7 cellular contexts compared by ENCODE assay signal in the genomic region with DNA sequence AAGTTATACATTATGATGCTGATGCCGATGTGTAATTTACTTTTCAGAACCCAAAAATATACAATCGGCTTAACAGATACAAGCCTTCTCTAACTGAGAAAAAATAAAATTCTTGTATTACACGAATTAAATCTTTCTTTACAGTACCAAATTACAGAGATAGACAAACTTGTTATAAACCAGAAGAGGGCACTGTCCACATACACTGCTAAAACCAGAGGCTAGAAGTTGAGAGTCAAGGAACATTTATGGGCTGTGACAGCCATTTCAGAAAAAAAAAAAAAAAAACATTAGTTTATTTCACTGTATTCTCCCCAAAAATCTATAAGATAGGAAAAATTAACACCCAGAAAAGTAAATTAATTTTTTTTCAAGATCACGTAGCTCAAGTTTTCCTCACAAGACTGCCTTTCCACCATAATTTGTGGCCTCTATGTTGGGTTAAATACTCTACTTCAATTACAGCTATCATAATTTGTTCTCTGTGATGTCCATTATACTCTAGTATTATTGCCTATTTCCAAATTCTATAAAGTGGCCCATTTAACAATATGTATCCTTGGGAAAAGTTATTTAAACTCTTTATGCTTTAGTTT. TPM values are rescaled to one million over a fixed set of nuclear protein-coding genes. Genes with fewer than 3 reads are reported as not detected.
DNase-seq lines count a peak whose midpoint lies in the region; ATAC-seq, FAIRE-seq and TF ChIP-seq lines count a peak whose summit lies in the region.

No MANE protein-coding gene starts in this region.

- DNase-seq in GM06990 (ENCODE audit: extremely low read depth, insufficient read length) (no peak), NOMO-1 treated with dmso at 0.1 percent for 144 hours (lab: John Stamatoyannopoulos, UW; ENCODE audit: unreplicated experiment) (peak; percentile 34), H1 (ENCODE audit: low read depth in 1 of 2, low spot score in 2 of 2) (no peak), midbrain (lab: John Stamatoyannopoulos, UW) (peak; percentile 14)
- DNase-seq in stimulated activated CD4-positive, alpha-beta T cell treated with anti-CD3 and anti-CD28 coated beads, Interleukin-2, amount 100 ng/mL, for 48 hours = no peak

- H3K18ac ChIP-seq in H1 (ENCODE audit: extremely low read depth, low read length) = no peak overlapping the region

- TF ChIP-seq CTCF in GM06990 (IDR thresholded peaks at IDR 0.05; ENCODE audit: insufficient read depth, low read length, poor library complexity, severe bottlenecking) (peak; percentile 40), H1 (IDR thresholded peaks at IDR 0.05; ENCODE audit: control extremely low read depth in 1 of 3, insufficient read depth in 1 of 3, low read depth in 1 of 3, low read length in 3 of 3) (peak in 2 of 3 experiments; percentile 36 to 49; a peak in 2 of 4 replicates)

- TF ChIP-seq RAD21 in H1 (IDR thresholded peaks at IDR 0.05 in 1 of 2, conservative IDR thresholded peaks at IDR 0.05 in 1 of 2; ENCODE audit: low read depth in 2 of 2, low read length in 2 of 2) = peak; percentile 71 to 73

- peak; percentile 73 for ATAC-seq in HG02870 (IDR thresholded peaks at IDR 0.05; ENCODE audit: unreplicated experiment)
- no peak for ATAC-seq in stimulated activated memory B cell treated with anti-CD40 and anti-IgM and Interleukin-4, amounts not matched to agents 10 μg/mL and 1 μg/mL and 100 μg/mL, for 72 hours

- H3K27me3 ChIP-seq in GM06990 (replicated peaks; ENCODE audit: control insufficient read depth, insufficient read depth, low read length) (no peaks in the 10 kb centered on the region; the same call in 1 of the 2 replicates), H1 (replicated peaks in 1 of 4; ENCODE audit: control insufficient read depth in 3 of 4, extremely low read depth in 1 of 4, insufficient read depth in 3 of 4, low read length in 3 of 4) (no peaks in the 10 kb centered on the region)

- H3K4me3 Mint-ChIP-seq in stimulated activated memory B cell treated with anti-CD40 and anti-IgM and Interleukin-4, amounts not matched to agents 10 μg/mL and 1 μg/mL and 100 μg/mL, for 72 hours = no peak overlapping the region

- H3K23ac ChIP-seq in H1 (ENCODE audit: insufficient read length) = no peak overlapping the region

- no peak overlapping the region for H3K56ac ChIP-seq in H1 (replicated peaks; ENCODE audit: insufficient read length, low read depth, low read length)

- TF ChIP-seq EP300 in H1 (IDR thresholded peaks at IDR 0.05; ENCODE audit: borderline replicate concordance in 1 of 2, low read depth in 2 of 2, low read length in 2 of 2) = no peak

- H3K27me3 Mint-ChIP-seq in stimulated activated memory B cell treated with anti-CD40 and anti-IgM and Interleukin-4, amounts not matched to agents 10 μg/mL and 1 μg/mL and 100 μg/mL, for 72 hours = peaks cover 1% of the 10 kb centered on the region

- no peaks in the 10 kb centered on the region for H3K36me3 Mint-ChIP-seq in stimulated activated memory B cell treated with anti-CD40 and anti-IgM and Interleukin-4, amounts not matched to agents 10 μg/mL and 1 μg/mL and 100 μg/mL, for 72 hours

- H3K4me3 ChIP-seq in GM06990 (replicated peaks; ENCODE audit: low read depth, low read length) (no peak overlapping the region), H1 (ENCODE audit: extremely low read depth in 1 of 4, insufficient read depth in 2 of 4, low read depth in 3 of 4, low read length in 4 of 4) (no peak overlapping the region)

- FAIRE-seq in H1 (lab: Jason Lieb, UNC) = no peak

- H2BK15ac ChIP-seq in H1 (ENCODE audit: low read length) = no peak overlapping the region

- no peak overlapping the region for H2BK120ac ChIP-seq in H1 (replicated peaks; ENCODE audit: low read depth, low read length)

- no peak overlapping the region for H3K14ac ChIP-seq in H1 (ENCODE audit: insufficient read length)

- no peak for TF ChIP-seq POLR2A in H1 (IDR thresholded peaks at IDR 0.05; ENCODE audit: control extremely low read depth in 1 of 2, low read depth in 2 of 2, low read length in 2 of 2)

- H4K5ac ChIP-seq in H1 (ENCODE audit: insufficient read length, low read depth, low read length) = no peak overlapping the region

- H3K9me3 Mint-ChIP-seq in stimulated activated memory B cell treated with anti-CD40 and anti-IgM and Interleukin-4, amounts not matched to agents 10 μg/mL and 1 μg/mL and 100 μg/mL, for 72 hours = no peaks in the 10 kb centered on the region

- CTCF ChIA-PET in H1 (lab: Charles Lee; ENCODE audit: partially characterized antibody) = interaction anchor here (0.6 to 4.9 kb wide), 41 partner anchors 8 to 745 kb away, joined by 3 to 73 read pairs (median 4); no protein-coding TSS in a partner anchor

- no peaks in the 10 kb centered on the region for H4K20me1 ChIP-seq in H1 (replicated peaks in 1 of 2; ENCODE audit: control insufficient read depth in 1 of 2, insufficient read depth in 2 of 2, low read length in 2 of 2)

- no peaks in the 10 kb centered on the region for H3K36me3 ChIP-seq in GM06990 (ENCODE audit: control insufficient read depth, insufficient read depth, low read length)
- no peaks in the 10 kb centered on the region for H3K36me3 ChIP-seq in H1 (ENCODE audit: control insufficient read depth in 2 of 4, insufficient read depth in 4 of 4, low read length in 3 of 4)

- no peak overlapping the region for H3K27ac Mint-ChIP-seq in stimulated activated memory B cell treated with anti-CD40 and anti-IgM and Interleukin-4, amounts not matched to agents 10 μg/mL and 1 μg/mL and 100 μg/mL, for 72 hours

- H4K91ac ChIP-seq in H1 (replicated peaks; ENCODE audit: insufficient read length, low read length) = no peak overlapping the region

- WGBS in H1 (ENCODE audit: extremely low coverage in 1 of 2, insufficient coverage in 1 of 2, insufficient read length in 1 of 2, insufficient replicate concordance in 2 of 2, low coverage in 1 of 2, low lambda C conversion rate in 2 of 2, missing lambda C conversion rate in 1 of 2), 2 experiments = 66% methylated on average over 4 of the region's 4 CpGs; no CpG with 5 or more reads in 1 of the 2 experiments

- H3K79me2 ChIP-seq in H1 (ENCODE audit: control insufficient read depth in 1 of 2, insufficient read depth in 2 of 2, low read length in 2 of 2) = no peaks in the 10 kb centered on the region

- no peak overlapping the region for H3K4me2 ChIP-seq in H1 (ENCODE audit: insufficient read depth in 1 of 2, low read depth in 2 of 2, low read length in 2 of 2)

- no peaks in the 10 kb centered on the region for H3K4me1 ChIP-seq in H1 (replicated peaks in 1 of 4; ENCODE audit: control insufficient read depth in 3 of 4, insufficient read depth in 4 of 4, low read length in 3 of 4)

- H3K4me1 Mint-ChIP-seq in stimulated activated memory B cell treated with anti-CD40 and anti-IgM and Interleukin-4, amounts not matched to agents 10 μg/mL and 1 μg/mL and 100 μg/mL, for 72 hours = no peaks in the 10 kb centered on the region

- H3K9me3 ChIP-seq in H1 (ENCODE audit: insufficient read depth in 2 of 2, low read depth in 1 of 2, low read length in 1 of 2) = no peaks in the 10 kb centered on the region

- H2AFZ ChIP-seq in H1 (ENCODE audit: low read length) = no peak overlapping the region

- H2BK20ac ChIP-seq in H1 (ENCODE audit: low read length) = no peak overlapping the region

- H3K9ac ChIP-seq in H1 (replicated peaks in 1 of 4; ENCODE audit: extremely low read depth in 1 of 4, low read depth in 3 of 4, low read length in 3 of 4) = no peak overlapping the region

- no peak overlapping the region for H2BK12ac ChIP-seq in H1 (ENCODE audit: low read depth, low read length)

- H3K4ac ChIP-seq in H1 (replicated peaks; ENCODE audit: insufficient read length, low read depth, low read length) = no peak overlapping the region

- no peaks in the 10 kb centered on the region for H3K79me1 ChIP-seq in H1 (ENCODE audit: low read depth, low read length)

- no peak overlapping the region for H2BK5ac ChIP-seq in H1 (ENCODE audit: low read depth, low read length)

- no peaks in the 10 kb centered on the region for H3K23me2 ChIP-seq in H1 (ENCODE audit: low read depth, low read length)

- H2AK5ac ChIP-seq in H1 (ENCODE audit: low read depth, low read length) = no peak overlapping the region

- POLR2A ChIA-PET in H1 (lab: Charles Lee; ENCODE audit: partially characterized antibody) = no interaction called here

- no peak overlapping the region for H4K8ac ChIP-seq in H1 (ENCODE audit: extremely low read depth, insufficient read depth, low read length)

- H3K27ac ChIP-seq in H1 (ENCODE audit: low read depth, low read length) = no peak overlapping the region

TF ChIP-seq in H1, 55 proteins besides CTCF, POLR2A, EP300 and RAD21:
- TF ChIP-seq YY1 (IDR thresholded peaks at IDR 0.05; ENCODE audit: low read depth, low read length) = no peak
- no peak for TF ChIP-seq BACH1 (IDR thresholded peaks at IDR 0.05; ENCODE audit: low read length)
- no peak for TF ChIP-seq EZH2 (IDR thresholded peaks at IDR 0.05; ENCODE audit: low read depth, low read length, severe bottlenecking)
- no peak for TF ChIP-seq SIN3A (conservative IDR thresholded peaks at IDR 0.05 in 1 of 2, IDR thresholded peaks at IDR 0.05 in 1 of 2; ENCODE audit: low read depth in 1 of 2, low read length in 2 of 2)
- no peak for TF ChIP-seq RNF2 (IDR thresholded peaks at IDR 0.05; ENCODE audit: borderline replicate concordance, low read depth, low read length, missing control alignments, poor library complexity, severe bottlenecking)
- no peak for TF ChIP-seq KDM5A (IDR thresholded peaks at IDR 0.05; ENCODE audit: low read length)
- no peak for TF ChIP-seq PHF8 (conservative IDR thresholded peaks at IDR 0.05; ENCODE audit: low read depth, low read length)
- no peak for TF ChIP-seq NANOG (IDR thresholded peaks at IDR 0.05; ENCODE audit: insufficient read depth, low read depth, low read length, poor library complexity, severe bottlenecking)
- TF ChIP-seq GABPA (IDR thresholded peaks at IDR 0.05; ENCODE audit: borderline replicate concordance, insufficient read depth, low read length) = no peak
- TF ChIP-seq SP1 (IDR thresholded peaks at IDR 0.05; ENCODE audit: low read depth, low read length) = no peak

RNA-seq across cellular contexts. Expression of gene EREG, which starts 12.0 kb away (rescaled TPM):
- not detected in 2 replicates for total RNA-seq in H1 (2021; fragmentation: NEBNext Ultra II Directional; extraction: Animal tissue kit (Norgen Biotek cat#: 25700))
- polyA plus RNA-seq in H1 (2011; rRNA removed) = not detected in 2 replicates
- not detected for polyA plus RNA-seq in H1 (2011; cell fraction: cytosol; rRNA removed)
- not detected for polyA plus RNA-seq in H1 (2011; cell fraction: nucleus; rRNA removed)
- not detected in 4 replicates for polyA plus RNA-seq in H1 (2012, experiment 1 of 2)
- polyA plus RNA-seq in H1 (2012, experiment 2 of 2) = not detected
- not detected for polyA plus RNA-seq in H1 (2013, experiment 1 of 2)
- 0.02 TPM for polyA plus RNA-seq in H1 (2013, experiment 2 of 2)
- not detected in 2 replicates for polyA minus RNA-seq in H1 (2011; rRNA and poly(A)+ RNA removed)
- not detected for polyA minus RNA-seq in H1 (2011; cell fraction: cytosol; rRNA and poly(A)+ RNA removed)
- not detected for polyA minus RNA-seq in H1 (2011; cell fraction: nucleus; rRNA and poly(A)+ RNA removed)

Comparison
In these comparisons a context has a peak if more than half of its experiments do, and no peak if none do; other contexts are left out.
1. DNase-seq: peak in NOMO-1 treated with dmso at 0.1 percent for 144 hours (single experiment) and midbrain (single experiment); none in GM06990 (single experiment), H1 (0 of 2) and stimulated activated CD4-positive, alpha-beta T cell treated with anti-CD3 and anti-CD28 coated beads, Interleukin-2, amount 100 ng/mL, for 48 hours (0 of 2).